Comparison of ENCODE assay signal across 8 cellular contexts in genomic region chr5:34929720-34930526, GRCh38. TPM values are rescaled to one million over a fixed set of nuclear protein-coding genes. Genes with fewer than 3 reads are reported as not detected.
DNase-seq lines count a peak whose midpoint lies in the region; ATAC-seq, FAIRE-seq and TF ChIP-seq lines count a peak whose summit lies in the region.

No MANE protein-coding gene starts in this region.

- H3K4me3 Mint-ChIP-seq in HFFc6: peak overlapping the region; percentile 86
- H3K4me3 Mint-ChIP-seq in activated naive CD8-positive, alpha-beta T cell treated with anti-CD3 and anti-CD28 coated beads for 36 hours: peak overlapping the region; percentile 98

- no peaks in the 10 kb centered on the region for H3K9me3 Mint-ChIP-seq in HFFc6
- no peaks in the 10 kb centered on the region for H3K9me3 Mint-ChIP-seq in activated naive CD8-positive, alpha-beta T cell treated with anti-CD3 and anti-CD28 coated beads for 36 hours

- H3K27ac ChIP-seq in pancreas: peak overlapping the region; percentile 79 to 94 (median 90)
- peak overlapping the region; percentile 94 to 100 for H3K27ac ChIP-seq in tibial artery

- H3K9me3 ChIP-seq in pancreas: no peaks in the 10 kb centered on the region
- H3K9me3 ChIP-seq in tibial artery: no peaks in the 10 kb centered on the region

- H3K4me1 Mint-ChIP-seq in HFFc6 (ENCODE audit: low read depth): peaks cover 29% of the 10 kb centered on the region
- peaks cover 46% of the 10 kb centered on the region for H3K4me1 Mint-ChIP-seq in activated naive CD8-positive, alpha-beta T cell treated with anti-CD3 and anti-CD28 coated beads for 36 hours

- H3K27me3 ChIP-seq in pancreas (no peaks in the 10 kb centered on the region), tibial artery (no peaks in the 10 kb centered on the region)

- no peak for FAIRE-seq in pancreas (lab: Jason Lieb, UNC)

- peaks cover 0 to 18% (median 13%) of the 10 kb centered on the region in 3 donors for H3K36me3 ChIP-seq in pancreas
- peaks cover 9 to 18% (median 15%) of the 10 kb centered on the region in 3 donors for H3K36me3 ChIP-seq in tibial artery

- peak overlapping the region; percentile 60 to 92 (median 71) for H3K4me3 ChIP-seq in pancreas
- peak overlapping the region; percentile 78 to 98 for H3K4me3 ChIP-seq in tibial artery

- intact Hi-C loops in Right ventricle myocardium superior (cut with DNase I) (no loop called here), pancreas (cut with DNase I) (no loop called here), tibial artery (cut with DNase I; ENCODE audit: low total_unique reads) (no loop called here)

- 0% methylated on average over 58 to 71 of the region's 71 CpGs for WGBS in pancreas, 2 donors

- H3K27ac Mint-ChIP-seq in HFFc6: peak overlapping the region; percentile 74
- peak overlapping the region; percentile 94 for H3K27ac Mint-ChIP-seq in activated naive CD8-positive, alpha-beta T cell treated with anti-CD3 and anti-CD28 coated beads for 36 hours

- peaks cover 27% of the 10 kb centered on the region for H3K36me3 Mint-ChIP-seq in HFFc6 (ENCODE audit: low read depth)
- peaks cover 36% of the 10 kb centered on the region for H3K36me3 Mint-ChIP-seq in activated naive CD8-positive, alpha-beta T cell treated with anti-CD3 and anti-CD28 coated beads for 36 hours

- ATAC-seq in Right ventricle myocardium superior (ENCODE audit: poor library complexity): peak; percentile 82
- peak; percentile 66 to 80 (median 74) for ATAC-seq in pancreas

- TF ChIP-seq CTCF in GM10266 (IDR thresholded peaks at IDR 0.05; ENCODE audit: control insufficient read depth, insufficient read depth, low read depth, missing control alignments): no peak
- TF ChIP-seq CTCF in HFFc6 (IDR thresholded peaks at IDR 0.05): no peak
- no peak for TF ChIP-seq CTCF in pancreas (IDR thresholded peaks at IDR 0.05)
- no peak for TF ChIP-seq CTCF in tibial artery (IDR thresholded peaks at IDR 0.05)

- DNase-seq in GM10266 (ENCODE audit: extremely low spot score): peak; percentile 90
- peak; percentile 76 for DNase-seq in HFFc6
- DNase-seq in MV-4-11 (lab: John Stamatoyannopoulos, UW): peak; percentile 59
- peak; percentile 52 for DNase-seq in SKM-1 (lab: John Stamatoyannopoulos, UW; ENCODE audit: unreplicated experiment)
- peak; percentile 85 for DNase-seq in activated naive CD8-positive, alpha-beta T cell treated with anti-CD3 and anti-CD28 coated beads for 36 hours
- peak; percentile 95 for DNase-seq in Right ventricle myocardium superior
- DNase-seq in pancreas: peak; percentile 89 to 95 (median 90)
- peak; percentile 92 to 94 for DNase-seq in tibial artery

- peaks cover 11 to 18% (median 14%) of the 10 kb centered on the region in 3 donors for H3K4me1 ChIP-seq in pancreas
- peaks cover 0 to 27% (median 14%) of the 10 kb centered on the region in 4 donors for H3K4me1 ChIP-seq in tibial artery

- no peaks in the 10 kb centered on the region; the same call in none of the 2 replicates for H3K27me3 Mint-ChIP-seq in HFFc6 (ENCODE audit: insufficient read depth)
- H3K27me3 Mint-ChIP-seq in activated naive CD8-positive, alpha-beta T cell treated with anti-CD3 and anti-CD28 coated beads for 36 hours: no peaks in the 10 kb centered on the region

RNA-seq across cellular contexts. Expression of gene DNAJC21, which starts 0.6 kb away (rescaled TPM):
- 10 to 100 TPM; 38.2 to 46.8 (median 45.9) TPM for total RNA-seq in HFFc6 (2021; fragmentation: NEBNext Ultra II Directional; extraction: Animal tissue kit (Norgen Biotek cat#: 25700))
- 10 to 100 TPM; 51.4 to 52.4 TPM for total RNA-seq in activated naive CD8-positive, alpha-beta T cell treated with anti-CD3 and anti-CD28 coated beads for 36 hours
- total RNA-seq in Right ventricle myocardium superior (50.3 TPM), pancreas (10 to 100 TPM; 17.5 to 25.1 (median 21.8) TPM)
- polyA plus RNA-seq in pancreas: 10 to 100 TPM; 11.6 to 17.8 TPM

RNA-seq across cellular contexts. Expression of gene BRIX1, which starts 14.4 kb away (rescaled TPM):
- total RNA-seq in HFFc6 (2021; fragmentation: NEBNext Ultra II Directional; extraction: Animal tissue kit (Norgen Biotek cat#: 25700)): 10 to 100 TPM; 49.3 to 60.4 (median 55.0) TPM
- 100 to 1,000 TPM; 115 to 118 TPM for total RNA-seq in activated naive CD8-positive, alpha-beta T cell treated with anti-CD3 and anti-CD28 coated beads for 36 hours
- 9.0 TPM for total RNA-seq in Right ventricle myocardium superior
- 10 to 100 TPM in 2 of 6 donors, 1 to 10 TPM in 4; 4.3 to 11.3 (median 9.0) TPM for total RNA-seq in pancreas
- polyA plus RNA-seq in pancreas: 10 to 100 TPM in 1 of 2 donors, 1 to 10 TPM in 1; 8.0 to 15.9 TPM

RNA-seq across cellular contexts. Expression of gene RAD1, which starts 14.6 kb away (rescaled TPM):
- total RNA-seq in HFFc6 (2021; fragmentation: NEBNext Ultra II Directional; extraction: Animal tissue kit (Norgen Biotek cat#: 25700)): 10 to 100 TPM; 32.7 to 39.3 (median 35.0) TPM
- 10 to 100 TPM; 54.8 to 55.8 TPM for total RNA-seq in activated naive CD8-positive, alpha-beta T cell treated with anti-CD3 and anti-CD28 coated beads for 36 hours
- total RNA-seq in Right ventricle myocardium superior (21.5 TPM), pancreas (1 to 10 TPM; 4.1 to 7.1 (median 5.8) TPM)
- 10 to 100 TPM in 1 of 2 donors, 1 to 10 TPM in 1; 3.5 to 10.1 TPM for polyA plus RNA-seq in pancreas

Comparison
In these comparisons a context has a peak if more than half of its experiments do, and no peak if none do; other contexts are left out.
1. Peak in every context shown above with its lines: DNase-seq, ATAC-seq, H3K4me3 ChIP-seq and H3K27ac ChIP-seq.